19 cellular contexts compared by ENCODE assay signal in genomic region chr1:208603721-208604120, GRCh38.
DNase-seq lines count a peak whose midpoint lies in the region; ATAC-seq and TF ChIP-seq lines count a peak whose summit lies in the region.
"Had no signal": no experiment of that assay in that cellular context is flagged by ENCODE, and none has a peak within 500 bp of the region (broad histone marks: within the 10 kb centered on the region; RNA-seq: fewer than 3 reads in every experiment).

No MANE protein-coding gene starts in this region.

- no peak for ATAC-seq in activated CD8-positive, alpha-beta memory T cell treated with anti-CD3 and anti-CD28 coated beads, Interleukin-2, amount 10 ng/mL, durations not matched to agents 7 days and 5 days
- ATAC-seq in HG02852 (IDR thresholded peaks at IDR 0.05; ENCODE audit: unreplicated experiment): no peak
- ATAC-seq: Right ventricle myocardium inferior had no signal

- no peak overlapping the region for H3K4me3 Mint-ChIP-seq in activated CD8-positive, alpha-beta memory T cell treated with anti-CD3 and anti-CD28 coated beads, Interleukin-2, amount 10 ng/mL, durations not matched to agents 7 days and 5 days
- H3K4me3 Mint-ChIP-seq: CD14-positive monocyte had no signal

- CTCF ChIA-PET in activated CD8-positive, alpha-beta memory T cell treated with anti-CD3 and anti-CD28 coated beads, Interleukin-2, amount 10 ng/mL, durations not matched to agents 7 days and 5 days (lab: Charles Lee): no interaction called here

- no peak for DNase-seq in activated CD8-positive, alpha-beta memory T cell treated with anti-CD3 and anti-CD28 coated beads, Interleukin-2, amount 10 ng/mL, durations not matched to agents 7 days and 5 days
- DNase-seq in activated CD8-positive, alpha-beta memory T cell treated with anti-CD3 and anti-CD28 coated beads, Interleukin-2, amount 50 U/mL, for 4 hours: no peak
- DNase-seq in MV-4-11 (lab: John Stamatoyannopoulos, UW) (peak; percentile 40), choroid plexus epithelial cell (ENCODE audit: low read depth) (peak; percentile 4), hippocampal formation (lab: John Stamatoyannopoulos, UW) (no peak), NCI-H1436 treated with DMSO at 0.1 percent for 48 hours (lab: John Stamatoyannopoulos, UW) (no peak)
- DNase-seq: GF-D8; Kasumi-1; NCI-H1092 treated with DMSO at 0.1 percent for 48 hours; NCI-H2029 treated with DMSO at 0.1 percent for 48 hours; NCI-H226; NCI-H510A treated with DMSO at 0.1 percent for 48 hours; NCI-H774; NK-92 treated with Interleukin-12 subunit alpha and Interleukin-12 subunit beta, amount 100 ng/mL, for 24 hours; OCI-M1 had no signal

- H3K27ac Mint-ChIP-seq in activated CD8-positive, alpha-beta memory T cell treated with anti-CD3 and anti-CD28 coated beads, Interleukin-2, amount 10 ng/mL, durations not matched to agents 7 days and 5 days: peak overlapping the region; percentile 28
- H3K27ac Mint-ChIP-seq: CD14-positive monocyte had no signal

- H3K4me3 ChIP-seq in choroid plexus epithelial cell (ENCODE audit: low read depth, low read length): no peak overlapping the region
- H3K4me3 ChIP-seq: SK-N-MC had no signal

- H3K4me1 Mint-ChIP-seq in activated CD8-positive, alpha-beta memory T cell treated with anti-CD3 and anti-CD28 coated beads, Interleukin-2, amount 10 ng/mL, durations not matched to agents 7 days and 5 days: peaks cover 16% of the 10 kb centered on the region

- no peaks in the 10 kb centered on the region for H3K9me3 Mint-ChIP-seq in activated CD8-positive, alpha-beta memory T cell treated with anti-CD3 and anti-CD28 coated beads, Interleukin-2, amount 10 ng/mL, durations not matched to agents 7 days and 5 days (ENCODE audit: low read depth)

- no peak for TF ChIP-seq CTCF in choroid plexus epithelial cell (conservative IDR thresholded peaks at IDR 0.05; ENCODE audit: low read depth, low read length)

- H3K36me3 Mint-ChIP-seq in activated CD8-positive, alpha-beta memory T cell treated with anti-CD3 and anti-CD28 coated beads, Interleukin-2, amount 10 ng/mL, durations not matched to agents 7 days and 5 days: no peaks in the 10 kb centered on the region
- H3K36me3 Mint-ChIP-seq: CD14-positive monocyte had no signal

- peaks cover 1% of the 10 kb centered on the region for H3K27me3 Mint-ChIP-seq in activated CD8-positive, alpha-beta memory T cell treated with anti-CD3 and anti-CD28 coated beads, Interleukin-2, amount 10 ng/mL, durations not matched to agents 7 days and 5 days

Comparison
In these comparisons a context has a peak if more than half of its experiments do, and no peak if none do; other contexts are left out.
1. DNase-seq: peak in MV-4-11 (single experiment) and choroid plexus epithelial cell (single experiment); none in activated CD8-positive, alpha-beta memory T cell treated with anti-CD3 and anti-CD28 coated beads, Interleukin-2, amount 10 ng/mL, durations not matched to agents 7 days and 5 days (single experiment), activated CD8-positive, alpha-beta memory T cell treated with anti-CD3 and anti-CD28 coated beads, Interleukin-2, amount 50 U/mL, for 4 hours (single experiment), hippocampal formation (0 of 2) and NCI-H1436 treated with DMSO at 0.1 percent for 48 hours (single experiment).